8 cellular contexts compared by ENCODE assay signal in the genomic region with DNA sequence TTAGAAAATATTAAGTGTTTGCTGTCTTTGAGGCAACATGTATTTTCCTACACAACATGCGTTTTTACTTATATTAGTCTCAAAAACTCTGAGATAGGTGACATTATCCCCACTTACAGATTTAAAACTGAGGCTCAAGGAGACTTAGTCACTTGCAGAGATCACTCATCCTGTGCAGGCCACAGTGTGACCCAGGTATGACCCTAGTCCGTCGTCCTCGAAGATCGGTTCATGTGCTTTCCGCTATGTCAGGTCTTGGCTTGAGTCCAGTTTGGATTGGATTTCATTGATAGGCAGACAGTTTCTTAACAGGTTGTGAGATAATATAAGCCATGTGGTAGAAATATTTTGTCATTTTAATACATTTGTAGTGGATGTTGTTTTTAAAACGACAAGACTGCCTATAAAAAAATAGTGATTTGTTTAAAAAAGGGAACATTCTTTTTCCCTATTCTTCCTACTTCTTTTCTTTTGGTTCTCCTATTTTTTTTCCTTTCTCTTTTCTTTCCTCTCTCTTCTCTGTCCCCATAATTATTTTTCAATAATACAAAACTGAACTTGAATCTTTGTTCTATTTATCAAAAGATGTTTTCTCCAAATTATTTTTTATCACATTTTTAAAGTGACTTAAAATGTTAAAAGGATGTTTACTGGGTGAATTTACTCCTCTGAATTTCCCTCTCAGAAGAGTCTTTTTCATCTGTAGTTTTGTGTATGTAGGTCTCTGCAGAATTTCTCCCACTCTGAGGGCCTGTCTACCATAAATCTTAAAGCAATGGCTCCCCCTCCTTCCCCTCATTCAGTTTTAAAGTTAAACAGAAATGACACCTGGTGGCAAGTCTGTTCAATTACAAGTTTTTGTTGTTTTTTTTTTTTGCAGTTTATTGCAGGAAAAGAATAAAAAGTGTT.
A peak's percentile ranks its signal among the peaks of the same experiment; 100 is the strongest.
DNase-seq lines count a peak whose midpoint lies in the region; ATAC-seq and TF ChIP-seq lines count a peak whose summit lies in the region.

No MANE protein-coding gene starts in this region.

- no peaks in the 10 kb centered on the region for H3K36me3 Mint-ChIP-seq in activated T-cell treated with anti-CD3 and anti-CD28 coated beads, Interleukin-2, amount 50 U/mL, for 72 hours (ENCODE audit: insufficient read depth in 2 of 2)

- no peak overlapping the region for H3K4me3 Mint-ChIP-seq in activated T-cell treated with anti-CD3 and anti-CD28 coated beads, Interleukin-2, amount 50 U/mL, for 72 hours

- no peaks in the 10 kb centered on the region for H3K4me1 ChIP-seq in foreskin keratinocyte

- peaks cover 11% of the 10 kb centered on the region for H3K4me1 Mint-ChIP-seq in activated T-cell treated with anti-CD3 and anti-CD28 coated beads, Interleukin-2, amount 50 U/mL, for 72 hours (ENCODE audit: low read depth)

- no peaks in the 10 kb centered on the region for H3K27me3 ChIP-seq in foreskin keratinocyte

- TF ChIP-seq CTCF in foreskin keratinocyte (conservative IDR thresholded peaks at IDR 0.05), result peak; percentile 70

- H3K27ac ChIP-seq in foreskin keratinocyte, result no peak overlapping the region

- no peaks in the 10 kb centered on the region for H3K27me3 Mint-ChIP-seq in activated T-cell treated with anti-CD3 and anti-CD28 coated beads, Interleukin-2, amount 50 U/mL, for 72 hours (ENCODE audit: low read depth)

- ATAC-seq in activated T-cell treated with anti-CD3 and anti-CD28 coated beads, Interleukin-2, amount 50 U/mL, for 72 hours (replicated peaks in 1 of 2), result peak in 1 of 2 donors; percentile 39
- ATAC-seq in foreskin keratinocyte, result no peak

- peak in 1 of 2 donors; percentile 8 for DNase-seq in activated T-cell treated with anti-CD3 and anti-CD28 coated beads, Interleukin-2, amount 50 U/mL, for 72 hours
- DNase-seq in activated T-cell treated with anti-CD3 and anti-CD28 coated beads, Interleukin-2, amount 50 U/mL, for 48 hours, result no peak
- DNase-seq in NCI-H1092 (lab: John Stamatoyannopoulos, UW) (peak; percentile 57), SW 1271 (lab: John Stamatoyannopoulos, UW) (peak; percentile 2 to 50), foreskin keratinocyte (no peak), pons (ENCODE audit: low spot score) (peak; percentile 56), 8988T (no peak), NCI-H226 (no peak)

- peak overlapping the region; percentile 74 for H3K27ac Mint-ChIP-seq in activated T-cell treated with anti-CD3 and anti-CD28 coated beads, Interleukin-2, amount 50 U/mL, for 72 hours

- H3K9me3 Mint-ChIP-seq in activated T-cell treated with anti-CD3 and anti-CD28 coated beads, Interleukin-2, amount 50 U/mL, for 72 hours, result no peaks in the 10 kb centered on the region

Comparison
In these comparisons a context has a peak if more than half of its experiments do, and no peak if none do; other contexts are left out.
1. DNase-seq: peak in NCI-H1092 (single experiment), SW 1271 (2 of 2) and pons (single experiment); none in activated T-cell treated with anti-CD3 and anti-CD28 coated beads, Interleukin-2, amount 50 U/mL, for 48 hours (0 of 2), foreskin keratinocyte (0 of 2), 8988T (single experiment) and NCI-H226 (single experiment).